Comparison of ENCODE assay signal across 1 cellular context in the genomic region with DNA sequence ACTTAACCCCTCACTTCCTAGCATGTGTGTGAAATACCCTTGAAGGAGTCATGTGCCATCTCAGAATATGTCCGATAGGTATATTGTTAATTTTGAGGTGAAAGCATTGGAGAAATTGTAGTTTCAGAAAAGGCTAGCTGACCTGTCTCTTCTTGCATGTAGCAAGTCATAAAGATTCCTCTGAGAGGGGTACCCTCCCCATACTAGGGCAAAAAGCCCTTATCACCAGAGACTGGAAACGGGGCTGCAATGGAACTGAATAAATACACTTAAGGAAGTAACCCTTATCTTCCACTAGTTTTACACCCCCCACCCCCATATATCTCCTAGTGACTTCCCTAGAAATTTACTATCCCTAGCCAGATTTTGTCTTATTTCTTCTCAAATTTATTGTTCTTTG.
TF ChIP-seq lines count a peak whose summit lies in the region.

No MANE protein-coding gene starts in this region.

TF ChIP-seq in GM12878, 131 proteins besides CTCF, POLR2A, EP300 and RAD21:
- no peak for TF ChIP-seq SRF (IDR thresholded peaks at IDR 0.05; ENCODE audit: low read depth in 2 of 2, low read length in 2 of 2)
- TF ChIP-seq NR2C2 (IDR thresholded peaks at IDR 0.05; ENCODE audit: borderline replicate concordance, control insufficient read depth, insufficient read length, low read depth): no peak
- no peak for TF ChIP-seq BACH1 (IDR thresholded peaks at IDR 0.05; ENCODE audit: borderline replicate concordance)
- TF ChIP-seq, protein P1, sequence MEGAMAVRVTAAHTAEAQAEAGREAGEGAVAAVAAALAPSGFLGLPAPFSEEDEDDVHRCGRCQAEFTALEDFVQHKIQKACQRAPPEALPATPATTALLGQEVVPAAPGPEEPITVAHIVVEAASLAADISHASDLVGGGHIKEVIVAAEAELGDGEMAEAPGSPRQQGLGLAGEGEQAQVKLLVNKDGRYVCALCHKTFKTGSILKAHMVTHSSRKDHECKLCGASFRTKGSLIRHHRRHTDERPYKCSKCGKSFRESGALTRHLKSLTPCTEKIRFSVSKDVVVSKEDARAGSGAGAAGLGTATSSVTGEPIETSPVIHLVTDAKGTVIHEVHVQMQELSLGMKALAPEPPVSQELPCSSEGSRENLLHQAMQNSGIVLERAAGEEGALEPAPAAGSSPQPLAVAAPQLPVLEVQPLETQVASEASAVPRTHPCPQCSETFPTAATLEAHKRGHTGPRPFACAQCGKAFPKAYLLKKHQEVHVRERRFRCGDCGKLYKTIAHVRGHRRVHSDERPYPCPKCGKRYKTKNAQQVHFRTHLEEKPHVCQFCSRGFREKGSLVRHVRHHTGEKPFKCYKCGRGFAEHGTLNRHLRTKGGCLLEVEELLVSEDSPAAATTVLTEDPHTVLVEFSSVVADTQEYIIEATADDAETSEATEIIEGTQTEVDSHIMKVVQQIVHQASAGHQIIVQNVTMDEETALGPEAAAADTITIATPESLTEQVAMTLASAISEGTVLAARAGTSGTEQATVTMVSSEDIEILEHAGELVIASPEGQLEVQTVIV (IDR thresholded peaks at IDR 0.05; ENCODE audit: borderline replicate concordance, partially characterized antibody): no peak
- TF ChIP-seq KDM1A (IDR thresholded peaks at IDR 0.05; ENCODE audit: borderline replicate concordance): no peak
- TF ChIP-seq YY1 (IDR thresholded peaks at IDR 0.05; ENCODE audit: low read depth, low read length): no peak
- no peak for TF ChIP-seq STAT1 (conservative IDR thresholded peaks at IDR 0.05)
- no peak for TF ChIP-seq FOS (IDR thresholded peaks at IDR 0.05; ENCODE audit: borderline replicate concordance, extremely low read depth, insufficient read length)
- TF ChIP-seq, protein P2, sequence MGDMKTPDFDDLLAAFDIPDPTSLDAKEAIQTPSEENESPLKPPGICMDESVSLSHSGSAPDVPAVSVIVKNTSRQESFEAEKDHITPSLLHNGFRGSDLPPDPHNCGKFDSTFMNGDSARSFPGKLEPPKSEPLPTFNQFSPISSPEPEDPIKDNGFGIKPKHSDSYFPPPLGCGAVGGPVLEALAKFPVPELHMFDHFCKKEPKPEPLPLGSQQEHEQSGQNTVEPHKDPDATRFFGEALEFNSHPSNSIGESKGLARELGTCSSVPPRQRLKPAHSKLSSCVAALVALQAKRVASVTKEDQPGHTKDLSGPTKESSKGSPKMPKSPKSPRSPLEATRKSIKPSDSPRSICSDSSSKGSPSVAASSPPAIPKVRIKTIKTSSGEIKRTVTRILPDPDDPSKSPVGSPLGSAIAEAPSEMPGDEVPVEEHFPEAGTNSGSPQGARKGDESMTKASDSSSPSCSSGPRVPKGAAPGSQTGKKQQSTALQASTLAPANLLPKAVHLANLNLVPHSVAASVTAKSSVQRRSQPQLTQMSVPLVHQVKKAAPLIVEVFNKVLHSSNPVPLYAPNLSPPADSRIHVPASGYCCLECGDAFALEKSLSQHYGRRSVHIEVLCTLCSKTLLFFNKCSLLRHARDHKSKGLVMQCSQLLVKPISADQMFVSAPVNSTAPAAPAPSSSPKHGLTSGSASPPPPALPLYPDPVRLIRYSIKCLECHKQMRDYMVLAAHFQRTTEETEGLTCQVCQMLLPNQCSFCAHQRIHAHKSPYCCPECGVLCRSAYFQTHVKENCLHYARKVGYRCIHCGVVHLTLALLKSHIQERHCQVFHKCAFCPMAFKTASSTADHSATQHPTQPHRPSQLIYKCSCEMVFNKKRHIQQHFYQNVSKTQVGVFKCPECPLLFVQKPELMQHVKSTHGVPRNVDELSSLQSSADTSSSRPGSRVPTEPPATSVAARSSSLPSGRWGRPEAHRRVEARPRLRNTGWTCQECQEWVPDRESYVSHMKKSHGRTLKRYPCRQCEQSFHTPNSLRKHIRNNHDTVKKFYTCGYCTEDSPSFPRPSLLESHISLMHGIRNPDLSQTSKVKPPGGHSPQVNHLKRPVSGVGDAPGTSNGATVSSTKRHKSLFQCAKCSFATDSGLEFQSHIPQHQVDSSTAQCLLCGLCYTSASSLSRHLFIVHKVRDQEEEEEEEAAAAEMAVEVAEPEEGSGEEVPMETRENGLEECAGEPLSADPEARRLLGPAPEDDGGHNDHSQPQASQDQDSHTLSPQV (IDR thresholded peaks at IDR 0.05): no peak
- no peak for TF ChIP-seq JUND (IDR thresholded peaks at IDR 0.05; ENCODE audit: low read depth, low read length)
- no peak for TF ChIP-seq MEF2B (IDR thresholded peaks at IDR 0.05; ENCODE audit: partially characterized antibody, poor library complexity, severe bottlenecking)
- TF ChIP-seq GABPA (IDR thresholded peaks at IDR 0.05; ENCODE audit: low read depth): no peak
- no peak for TF ChIP-seq ZNF622 (IDR thresholded peaks at IDR 0.05)
- no peak for TF ChIP-seq RAD51 (IDR thresholded peaks at IDR 0.05)
- no peak for TF ChIP-seq SMARCA5 (IDR thresholded peaks at IDR 0.05)
- no peak for TF ChIP-seq FOXK2 (IDR thresholded peaks at IDR 0.05)
- TF ChIP-seq KAT2A (conservative IDR thresholded peaks at IDR 0.05; ENCODE audit: control insufficient read depth, low read depth, low read length): no peak
